Comparison of ENCODE assay signal across 17 cellular contexts in the genomic region with DNA sequence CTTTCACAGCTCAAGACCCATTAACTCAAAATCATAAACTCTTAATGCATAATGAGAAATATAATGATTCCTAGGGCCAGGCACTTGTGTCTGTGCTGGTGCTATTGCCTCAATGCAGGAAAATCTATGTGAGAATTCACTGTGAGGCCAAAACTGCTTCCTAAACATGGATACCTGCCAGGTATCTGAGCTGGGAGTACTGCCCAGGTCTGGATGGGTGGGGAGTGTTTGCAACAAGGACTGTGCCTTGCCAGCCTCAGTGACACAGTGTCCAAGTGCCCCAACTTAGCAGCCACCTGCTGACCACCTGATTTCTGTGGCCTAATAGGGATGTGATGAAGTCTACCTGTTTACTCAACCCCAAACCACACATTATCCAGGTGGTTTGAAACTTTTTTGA. TPM values are rescaled to one million over a fixed set of nuclear protein-coding genes. Genes with fewer than 3 reads are reported as not detected.
"Had no signal": no experiment of that assay in that cellular context is flagged by ENCODE, and none has a peak within 500 bp of the region (broad histone marks: within the 10 kb centered on the region; RNA-seq: fewer than 3 reads in every experiment).

No MANE protein-coding gene starts in this region.

RNA-seq across cellular contexts. Expression of a gene that starts 2.2 kb away (rescaled TPM):
- total RNA-seq: naive thymus-derived CD8-positive, alpha-beta T cell; natural killer cell treated with Interleukin-12 subunit alpha and Interleukin-12 subunit beta and Interleukin-15 and Interleukin-18, amount 100 ng/mL, for 72 hours; osteocyte; renal cortical epithelial cell; smooth muscle cell had no signal

RNA-seq across cellular contexts. Expression of a gene that starts 22.2 kb away (rescaled TPM):
- total RNA-seq: posterior vena cava, prostate gland, temporal lobe, thoracic aorta, urinary bladder had no signal

RNA-seq across cellular contexts. Expression of a gene that starts 53.9 kb away (rescaled TPM):
- total RNA-seq: naive thymus-derived CD8-positive, alpha-beta T cell; natural killer cell treated with Interleukin-12 subunit alpha and Interleukin-12 subunit beta and Interleukin-15 and Interleukin-18, amount 100 ng/mL, for 72 hours; neural crest cell; omental fat pad; osteocyte; posterior vena cava; renal cortical epithelial cell; right cardiac atrium; sciatic nerve; smooth muscle cell; subcutaneous adipose tissue; temporal lobe; thyroid gland; tibial nerve; urinary bladder had no signal
